In genomic region chr15:96324900-96325299, GRCh38 we compare ENCODE assay signal across 9 cellular contexts. TPM values are rescaled to one million over a fixed set of nuclear protein-coding genes. Genes with fewer than 3 reads are reported as not detected.
DNase-seq lines count a peak whose midpoint lies in the region; ATAC-seq and TF ChIP-seq lines count a peak whose summit lies in the region.
"Had no signal": no experiment of that assay in that cellular context is flagged by ENCODE, and none has a peak within 500 bp of the region (broad histone marks: within the 10 kb centered on the region; RNA-seq: fewer than 3 reads in every experiment).

No MANE protein-coding gene starts in this region.

- DNase-seq in GM23338 (ENCODE audit: low spot score) (no peak), astrocyte of the spinal cord (ENCODE audit: low read depth, low spot score) (no peak), iris pigment epithelial cell (ENCODE audit: low read depth) (peak; percentile 9), skeletal muscle cell (ENCODE audit: low read depth) (no peak), HCEC 1CT (no peak)

- H3K4me3 Mint-ChIP-seq in GM23338 = no peak overlapping the region; the same call in 2 of the 3 replicates

- H3K36me3 ChIP-seq in GM23338 (ENCODE audit: insufficient read depth) = no peaks in the 10 kb centered on the region
- H3K36me3 ChIP-seq: neutrophil had no signal

- H3K27ac ChIP-seq in GM23338 (ENCODE audit: low read depth) = no peak overlapping the region
- H3K27ac ChIP-seq: neutrophil had no signal

- H3K27me3 Mint-ChIP-seq in GM23338 (ENCODE audit: insufficient read depth, low read depth, poor library complexity) = peaks cover 97% of the 10 kb centered on the region

- peaks cover 87% of the 10 kb centered on the region for H3K4me1 ChIP-seq in GM23338 (ENCODE audit: insufficient read depth)

- H3K79me2 ChIP-seq in GM23338 (replicated peaks; ENCODE audit: insufficient read depth) = no peaks in the 10 kb centered on the region

- H3K9me3 Mint-ChIP-seq in GM23338 = no peaks in the 10 kb centered on the region; the same call in 2 of the 3 replicates

- H3K4me2 ChIP-seq in GM23338 = peak overlapping the region; percentile 77

- in situ Hi-C loops in astrocyte of the spinal cord (cut with HindIII; ENCODE audit: low sequenced_read_pairs) = loop anchor here (25.0 kb wide), 1 partner anchor 1038 kb away; no protein-coding TSS in a partner anchor

- peaks cover 21% of the 10 kb centered on the region; the same call in 1 of the 2 replicates for H4K20me1 ChIP-seq in GM23338 (replicated peaks; ENCODE audit: insufficient read depth)

- no peak for TF ChIP-seq POLR2A in GM18505 (IDR thresholded peaks at IDR 0.05; ENCODE audit: borderline replicate concordance, extremely low read depth, insufficient read depth, insufficient read length)

- H3K9me2 ChIP-seq in GM23338 (ENCODE audit: insufficient read depth) = no peaks in the 10 kb centered on the region

- ATAC-seq in GM23338 (no peak), HG02970 (IDR thresholded peaks at IDR 0.05; ENCODE audit: low FRiP score, unreplicated experiment) (no peak), HG03520 (IDR thresholded peaks at IDR 0.05; ENCODE audit: unreplicated experiment) (no peak), GM18505 (IDR thresholded peaks at IDR 0.05; ENCODE audit: unreplicated experiment) (no peak)

- H2AFZ ChIP-seq in GM23338 = no peak overlapping the region

- H3K27me3 ChIP-seq in GM23338 (ENCODE audit: insufficient read depth) = peaks cover 100% of the 10 kb centered on the region

- H3F3A ChIP-seq in GM23338 (replicated peaks; ENCODE audit: low read depth) = peaks cover 50% of the 10 kb centered on the region

- no peaks in the 10 kb centered on the region for H3K36me3 Mint-ChIP-seq in GM23338 (ENCODE audit: low read depth)

- H3K4me3 ChIP-seq in GM23338 = peak overlapping the region; percentile 54
- H3K4me3 ChIP-seq in astrocyte of the spinal cord (ENCODE audit: low read depth, low read length) = peak overlapping the region; percentile 94
- peak overlapping the region; percentile 84 for H3K4me3 ChIP-seq in skeletal muscle cell (ENCODE audit: low read depth, low read length)

- TF ChIP-seq CTCF in GM23338 (conservative IDR thresholded peaks at IDR 0.05; ENCODE audit: low read depth in 2 of 2) = no peak
- no peak for TF ChIP-seq CTCF in astrocyte of the spinal cord (IDR thresholded peaks at IDR 0.05; ENCODE audit: low read depth, low read length)

- no peak overlapping the region for H3K27ac Mint-ChIP-seq in GM23338

- peaks cover 59% of the 10 kb centered on the region for H3K4me1 Mint-ChIP-seq in GM23338

TF ChIP-seq in GM23338, 12 proteins besides CTCF, POLR2A, EP300 and RAD21:
- peak; percentile 36 for TF ChIP-seq EZH2 (IDR thresholded peaks at IDR 0.05; ENCODE audit: low read depth, unreplicated experiment)
- TF ChIP-seq CREB1 (CRISPR knock-in tag; IDR thresholded peaks at IDR 0.05; ENCODE audit: low read depth) = no peak

RNA-seq across cellular contexts. Expression of gene NR2F2, which starts 5.6 kb away (rescaled TPM):
- total RNA-seq in GM23338 (2014; rRNA removed; shearing (Covaris generic)) = not detected in 2 replicates
- 0.16 and 0.23 TPM in 2 replicates for polyA plus RNA-seq in GM23338 (2016; fragmentation: Nextera tagmentation; extraction: Ambion mirVana)
